In genomic region chr14:23452237-23452636, GRCh38 we compare ENCODE assay signal across 5 cellular contexts.
TF ChIP-seq lines count a peak whose summit lies in the region.

No MANE protein-coding gene starts in this region.

TF ChIP-seq in SK-N-SH treated with all-trans-retinoic acid at 6 μM for 48 hours, 23 proteins besides CTCF, POLR2A, EP300 and RAD21:
- TF ChIP-seq, protein P1, sequence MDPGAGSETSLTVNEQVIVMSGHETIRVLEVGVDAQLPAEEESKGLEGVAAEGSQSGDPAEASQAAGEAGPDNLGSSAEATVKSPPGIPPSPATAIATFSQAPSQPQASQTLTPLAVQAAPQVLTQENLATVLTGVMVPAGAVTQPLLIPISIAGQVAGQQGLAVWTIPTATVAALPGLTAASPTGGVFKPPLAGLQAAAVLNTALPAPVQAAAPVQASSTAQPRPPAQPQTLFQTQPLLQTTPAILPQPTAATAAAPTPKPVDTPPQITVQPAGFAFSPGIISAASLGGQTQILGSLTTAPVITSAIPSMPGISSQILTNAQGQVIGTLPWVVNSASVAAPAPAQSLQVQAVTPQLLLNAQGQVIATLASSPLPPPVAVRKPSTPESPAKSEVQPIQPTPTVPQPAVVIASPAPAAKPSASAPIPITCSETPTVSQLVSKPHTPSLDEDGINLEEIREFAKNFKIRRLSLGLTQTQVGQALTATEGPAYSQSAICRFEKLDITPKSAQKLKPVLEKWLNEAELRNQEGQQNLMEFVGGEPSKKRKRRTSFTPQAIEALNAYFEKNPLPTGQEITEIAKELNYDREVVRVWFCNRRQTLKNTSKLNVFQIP (CRISPR knock-in tag; IDR thresholded peaks at IDR 0.05; ENCODE audit: borderline replicate concordance, low read depth), result no peak
- peak; percentile 90 for TF ChIP-seq ZNF8 (CRISPR knock-in tag; IDR thresholded peaks at IDR 0.05)
- TF ChIP-seq SNAI2 (CRISPR knock-in tag; IDR thresholded peaks at IDR 0.05), result no peak
TF ChIP-seq in SK-N-SH treated with all-trans-retinoic acid at 6 μM for 48 hours: peak in this region for 1.

TF ChIP-seq in SK-N-SH, 30 proteins besides CTCF, POLR2A, EP300 and RAD21 (continues in another document):
- TF ChIP-seq, protein P2, sequence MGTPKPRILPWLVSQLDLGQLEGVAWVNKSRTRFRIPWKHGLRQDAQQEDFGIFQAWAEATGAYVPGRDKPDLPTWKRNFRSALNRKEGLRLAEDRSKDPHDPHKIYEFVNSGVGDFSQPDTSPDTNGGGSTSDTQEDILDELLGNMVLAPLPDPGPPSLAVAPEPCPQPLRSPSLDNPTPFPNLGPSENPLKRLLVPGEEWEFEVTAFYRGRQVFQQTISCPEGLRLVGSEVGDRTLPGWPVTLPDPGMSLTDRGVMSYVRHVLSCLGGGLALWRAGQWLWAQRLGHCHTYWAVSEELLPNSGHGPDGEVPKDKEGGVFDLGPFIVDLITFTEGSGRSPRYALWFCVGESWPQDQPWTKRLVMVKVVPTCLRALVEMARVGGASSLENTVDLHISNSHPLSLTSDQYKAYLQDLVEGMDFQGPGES (IDR thresholded peaks at IDR 0.05; ENCODE audit: low read depth, low read length), result no peak
- TF ChIP-seq GATA2 (CRISPR knock-in tag; IDR thresholded peaks at IDR 0.05) (no peak), FOXJ3 (CRISPR knock-in tag; IDR thresholded peaks at IDR 0.05) (no peak), TAF1 (IDR thresholded peaks at IDR 0.05; ENCODE audit: borderline replicate concordance, low read depth, low read length) (no peak), EZH2phosphoT487 (IDR thresholded peaks at IDR 0.05; ENCODE audit: borderline replicate concordance, low read depth) (no peak), CHD2 (IDR thresholded peaks at IDR 0.05; ENCODE audit: low read length, partially characterized antibody) (no peak), TEAD4 (IDR thresholded peaks at IDR 0.05; ENCODE audit: borderline replicate concordance, insufficient read depth) (no peak), MXI1 (IDR thresholded peaks at IDR 0.05; ENCODE audit: low read depth, low read length) (no peak), FOXM1 (IDR thresholded peaks at IDR 0.05; ENCODE audit: low read depth) (no peak), RXRA (IDR thresholded peaks at IDR 0.05; ENCODE audit: borderline replicate concordance, low read depth) (no peak)
- TF ChIP-seq, protein P3, sequence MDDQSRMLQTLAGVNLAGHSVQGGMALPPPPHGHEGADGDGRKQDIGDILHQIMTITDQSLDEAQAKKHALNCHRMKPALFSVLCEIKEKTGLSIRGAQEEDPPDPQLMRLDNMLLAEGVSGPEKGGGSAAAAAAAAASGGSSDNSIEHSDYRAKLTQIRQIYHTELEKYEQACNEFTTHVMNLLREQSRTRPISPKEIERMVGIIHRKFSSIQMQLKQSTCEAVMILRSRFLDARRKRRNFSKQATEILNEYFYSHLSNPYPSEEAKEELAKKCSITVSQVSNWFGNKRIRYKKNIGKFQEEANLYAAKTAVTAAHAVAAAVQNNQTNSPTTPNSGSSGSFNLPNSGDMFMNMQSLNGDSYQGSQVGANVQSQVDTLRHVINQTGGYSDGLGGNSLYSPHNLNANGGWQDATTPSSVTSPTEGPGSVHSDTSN (IDR thresholded peaks at IDR 0.05), result no peak

TF ChIP-seq in A549, 52 proteins besides CTCF, POLR2A, EP300 and RAD21:
- TF ChIP-seq NPAS2 (CRISPR knock-in tag; IDR thresholded peaks at IDR 0.05; ENCODE audit: borderline replicate concordance) (no peak), ZC3H11A (IDR thresholded peaks at IDR 0.05) (no peak), POLR2AphosphoS2 (conservative IDR thresholded peaks at IDR 0.05; ENCODE audit: low read length) (no peak), BCL3 (IDR thresholded peaks at IDR 0.05) (no peak)
- TF ChIP-seq, protein P4, sequence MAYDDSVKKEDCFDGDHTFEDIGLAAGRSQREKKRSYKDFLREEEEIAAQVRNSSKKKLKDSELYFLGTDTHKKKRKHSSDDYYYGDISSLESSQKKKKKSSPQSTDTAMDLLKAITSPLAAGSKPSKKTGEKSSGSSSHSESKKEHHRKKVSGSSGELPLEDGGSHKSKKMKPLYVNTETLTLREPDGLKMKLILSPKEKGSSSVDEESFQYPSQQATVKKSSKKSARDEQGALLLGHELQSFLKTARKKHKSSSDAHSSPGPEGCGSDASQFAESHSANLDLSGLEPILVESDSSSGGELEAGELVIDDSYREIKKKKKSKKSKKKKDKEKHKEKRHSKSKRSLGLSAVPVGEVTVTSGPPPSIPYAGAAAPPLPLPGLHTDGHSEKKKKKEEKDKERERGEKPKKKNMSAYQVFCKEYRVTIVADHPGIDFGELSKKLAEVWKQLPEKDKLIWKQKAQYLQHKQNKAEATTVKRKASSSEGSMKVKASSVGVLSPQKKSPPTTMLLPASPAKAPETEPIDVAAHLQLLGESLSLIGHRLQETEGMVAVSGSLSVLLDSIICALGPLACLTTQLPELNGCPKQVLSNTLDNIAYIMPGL (CRISPR knock-in tag; IDR thresholded peaks at IDR 0.05; ENCODE audit: borderline replicate concordance), result no peak

TF ChIP-seq in HEK293, 187 proteins besides CTCF, POLR2A, EP300 and RAD21:
- TF ChIP-seq ZNF146 (tag by site-specific recombination; IDR thresholded peaks at IDR 0.05) (peak; percentile 36; the same call in 1 of the 2 replicates), ZNF274 (IDR thresholded peaks at IDR 0.05; ENCODE audit: low read length) (no peak), ZNF274 (tag by site-specific recombination; IDR thresholded peaks at IDR 0.05; ENCODE audit: borderline replicate concordance) (no peak)

TF ChIP-seq in K562, 482 proteins besides CTCF, POLR2A, EP300 and RAD21:
- TF ChIP-seq GTF3C2 (IDR thresholded peaks at IDR 0.05; ENCODE audit: borderline replicate concordance, extremely low read depth, insufficient read length) (no peak), ZNF146 (CRISPR knock-in tag; IDR thresholded peaks at IDR 0.05; ENCODE audit: unreplicated experiment) (peak; percentile 54), RBM25 (IDR thresholded peaks at IDR 0.05; ENCODE audit: low read depth, low read length, severe bottlenecking) (peak; percentile 31)
